8 cellular contexts compared by ENCODE assay signal in the genomic region with DNA sequence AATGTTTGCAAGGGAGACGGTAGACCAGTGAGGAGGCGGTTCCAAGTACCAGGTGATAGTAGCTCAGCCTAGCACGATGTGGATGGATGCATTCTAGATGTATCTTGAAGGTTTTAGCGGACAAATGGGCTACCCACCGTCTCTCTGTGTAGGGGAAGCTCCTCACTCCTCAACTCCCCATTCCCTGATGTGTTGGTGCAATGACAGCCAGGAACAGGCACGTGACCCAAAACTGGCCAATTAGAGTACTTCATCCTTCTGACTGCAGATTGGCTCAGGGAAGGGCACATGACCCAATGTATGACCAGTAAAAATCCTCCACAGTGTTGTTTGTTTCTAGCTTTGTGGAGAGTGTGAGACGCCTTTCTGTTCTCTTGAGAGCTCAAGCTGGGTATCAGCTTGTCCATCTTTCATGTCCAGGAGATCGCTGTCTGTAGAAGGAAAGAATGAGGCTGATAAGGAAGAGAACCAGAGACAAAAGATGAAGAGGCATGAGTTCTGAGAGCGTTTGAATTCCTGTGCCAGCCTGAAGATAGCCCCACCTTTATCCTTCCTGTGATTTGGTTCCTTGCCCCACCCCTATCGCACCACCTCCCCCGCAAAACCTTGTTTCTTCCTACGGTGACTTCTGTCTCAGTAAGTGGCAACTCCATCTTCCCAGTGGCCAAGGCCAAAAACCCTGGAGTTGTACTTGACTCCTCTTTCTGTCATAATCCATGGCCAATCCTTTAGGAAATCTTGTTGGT. TPM values are rescaled to one million over a fixed set of nuclear protein-coding genes. Genes with fewer than 3 reads are reported as not detected.
A peak's percentile ranks its signal among the peaks of the same experiment; 100 is the strongest.
DNase-seq lines count a peak whose midpoint lies in the region; ATAC-seq lines count a peak whose summit lies in the region.

No MANE protein-coding gene starts in this region.

- DNase-seq in Daoy (ENCODE audit: low read depth) = peak; percentile 44
- DNase-seq in NCI-H446 (lab: John Stamatoyannopoulos, UW) = peak; percentile 56 to 91
- peak; percentile 80 for DNase-seq in activated CD4-positive, alpha-beta memory T cell treated with anti-CD3 and anti-CD28 coated beads for 36 hours
- peak; percentile 94 for DNase-seq in epidermal melanocyte (ENCODE audit: insufficient read length, low spot score)
- peak; percentile 93 to 94 for DNase-seq in lung microvascular endothelial cell (ENCODE audit: low read depth in 2 of 2)
- DNase-seq in stromal cell of bone marrow (ENCODE audit: low read depth) = peak; percentile 79

- CTCF ChIA-PET in activated CD4-positive, alpha-beta memory T cell treated with anti-CD3 and anti-CD28 coated beads for 36 hours (lab: Charles Lee) = interaction anchor here (0.7 to 1.2 kb wide), 5 partner anchors 12 to 119 kb away, joined by 3 to 5 read pairs (median 3); no protein-coding TSS in a partner anchor

- no peaks in the 10 kb centered on the region for H3K27me3 Mint-ChIP-seq in activated CD4-positive, alpha-beta memory T cell treated with anti-CD3 and anti-CD28 coated beads for 36 hours

- no peak overlapping the region for H3K27ac Mint-ChIP-seq in activated CD4-positive, alpha-beta memory T cell treated with anti-CD3 and anti-CD28 coated beads for 36 hours

- H3K4me3 Mint-ChIP-seq in activated CD4-positive, alpha-beta memory T cell treated with anti-CD3 and anti-CD28 coated beads for 36 hours = no peak overlapping the region

- intact Hi-C loops in activated CD4-positive, alpha-beta memory T cell treated with anti-CD3 and anti-CD28 coated beads for 36 hours (cut with micrococcal nuclease) = loop anchor here (1.0 to 2.0 kb wide), 2 partner anchors 8 to 19 kb away; a partner anchor contains a TSS

- POLR2A ChIA-PET in activated CD4-positive, alpha-beta memory T cell treated with anti-CD3 and anti-CD28 coated beads for 36 hours (lab: Charles Lee) = interaction anchor here (0.8 to 3.2 kb wide), 9 partner anchors 12 to 57 kb away, joined by 3 to 18 read pairs (median 3); a partner anchor contains a TSS

- ATAC-seq in HG02642 (IDR thresholded peaks at IDR 0.05; ENCODE audit: poor library complexity, unreplicated experiment) (peak; percentile 18), HG03039 (IDR thresholded peaks at IDR 0.05; ENCODE audit: unreplicated experiment) (no peak)

- no peaks in the 10 kb centered on the region for H3K9me3 Mint-ChIP-seq in activated CD4-positive, alpha-beta memory T cell treated with anti-CD3 and anti-CD28 coated beads for 36 hours

- H3K36me3 Mint-ChIP-seq in activated CD4-positive, alpha-beta memory T cell treated with anti-CD3 and anti-CD28 coated beads for 36 hours = no peaks in the 10 kb centered on the region

- peaks cover 16% of the 10 kb centered on the region for H3K4me1 Mint-ChIP-seq in activated CD4-positive, alpha-beta memory T cell treated with anti-CD3 and anti-CD28 coated beads for 36 hours (ENCODE audit: low read depth)

RNA-seq across cellular contexts. Expression of a gene that starts 2.3 kb away (rescaled TPM):
- total RNA-seq in Daoy (2014; rRNA removed; shearing (Covaris generic)) = 3.3 and 3.6 TPM in 2 replicates
- total RNA-seq in activated CD4-positive, alpha-beta memory T cell treated with anti-CD3 and anti-CD28 coated beads for 36 hours = 1 to 10 TPM; 7.9 to 8.3 TPM
- 7.8 and 8.9 TPM in 2 replicates for total RNA-seq in lung microvascular endothelial cell

RNA-seq across cellular contexts. Expression of a gene that starts 16.1 kb away (rescaled TPM):
- total RNA-seq in Daoy (2014; rRNA removed; shearing (Covaris generic)) = 23.4 TPM in 2 replicates
- total RNA-seq in activated CD4-positive, alpha-beta memory T cell treated with anti-CD3 and anti-CD28 coated beads for 36 hours = 10 to 100 TPM; 32.6 to 35.3 TPM
- 21.2 and 21.6 TPM in 2 replicates for total RNA-seq in lung microvascular endothelial cell

RNA-seq across cellular contexts. Expression of a gene that starts 18.1 kb away (rescaled TPM):
- total RNA-seq in Daoy (2014; rRNA removed; shearing (Covaris generic)) = 105 and 136 TPM in 2 replicates
- 100 to 1,000 TPM; 184 TPM for total RNA-seq in activated CD4-positive, alpha-beta memory T cell treated with anti-CD3 and anti-CD28 coated beads for 36 hours
- total RNA-seq in lung microvascular endothelial cell = 4.4 and 16.6 TPM in 2 replicates

RNA-seq across cellular contexts. Expression of a gene that starts 29.5 kb away (rescaled TPM):
- 2.7 and 3.5 TPM in 2 replicates for total RNA-seq in Daoy (2014; rRNA removed; shearing (Covaris generic))
- total RNA-seq in activated CD4-positive, alpha-beta memory T cell treated with anti-CD3 and anti-CD28 coated beads for 36 hours = 10 to 100 TPM; 30.1 to 30.4 TPM
- 2.8 and 4.6 TPM in 2 replicates for total RNA-seq in lung microvascular endothelial cell

RNA-seq across cellular contexts. Expression of a gene that starts 40.0 kb away (rescaled TPM):
- total RNA-seq in Daoy (2014; rRNA removed; shearing (Covaris generic)) = 0.74 and 1.9 TPM in 2 replicates
- 10 to 100 TPM; 48.9 to 56.3 TPM for total RNA-seq in activated CD4-positive, alpha-beta memory T cell treated with anti-CD3 and anti-CD28 coated beads for 36 hours
- 5.2 and 10.7 TPM in 2 replicates for total RNA-seq in lung microvascular endothelial cell

Comparison
In these comparisons a context has a peak if more than half of its experiments do, and no peak if none do; other contexts are left out.
1. DNase-seq: peak in every context shown above with its lines; median percentile 94 in epidermal melanocyte; 94 in lung microvascular endothelial cell; 80 in activated CD4-positive, alpha-beta memory T cell treated with anti-CD3 and anti-CD28 coated beads for 36 hours; 79 in stromal cell of bone marrow; 74 in NCI-H446; 44 in Daoy.